In the genomic region with DNA sequence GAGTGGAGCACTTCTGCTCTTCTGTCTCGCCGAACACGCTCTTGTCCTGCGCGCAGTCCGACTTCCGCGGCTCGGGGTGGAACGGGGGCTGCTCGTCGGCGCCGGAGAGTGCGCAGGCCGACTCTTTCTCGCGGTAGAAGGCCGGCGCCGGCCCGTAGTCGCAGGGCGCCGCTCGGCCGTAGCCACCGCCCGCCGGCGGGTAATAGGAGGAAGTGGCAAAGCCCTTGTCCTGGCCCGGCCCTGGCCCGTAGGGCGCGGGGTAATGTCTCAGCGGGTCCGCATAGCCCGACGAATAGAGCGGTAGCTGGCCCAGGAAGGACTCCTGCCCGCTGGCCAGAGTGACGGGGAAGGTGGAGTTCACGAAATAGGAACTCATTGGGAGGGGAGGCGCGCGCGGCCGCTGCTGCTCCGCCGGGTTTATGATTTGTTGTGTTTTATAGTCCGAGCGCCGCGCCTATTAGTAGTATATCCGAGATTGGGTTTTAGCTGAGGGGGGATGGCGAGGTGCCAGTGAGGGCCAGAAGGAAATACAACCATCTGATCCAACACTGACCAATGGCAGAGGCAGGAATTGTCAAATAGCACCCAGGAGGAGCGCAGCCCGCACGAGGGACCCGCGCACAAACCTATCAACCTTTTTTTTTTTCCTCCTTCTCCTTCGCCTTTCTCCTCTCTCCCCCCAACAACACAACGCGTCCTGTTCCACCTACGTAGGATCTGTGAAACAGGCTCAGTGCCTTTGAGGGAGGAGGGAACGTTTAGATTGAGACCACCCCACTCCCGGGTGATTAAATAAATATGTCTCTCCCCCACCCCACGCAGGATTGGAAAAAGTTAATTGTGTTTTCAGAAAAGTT, we compare ENCODE assay signal across 8 cellular contexts. TPM values are rescaled to one million over a fixed set of nuclear protein-coding genes. Genes with fewer than 3 reads are reported as not detected.
A peak's percentile ranks its signal among the peaks of the same experiment; 100 is the strongest.
DNase-seq lines count a peak whose midpoint lies in the region; ATAC-seq and TF ChIP-seq lines count a peak whose summit lies in the region.

No MANE protein-coding gene starts in this region.

- peaks cover 35% of the 10 kb centered on the region for H3K4me1 ChIP-seq in CD8-positive, alpha-beta memory T cell (ENCODE audit: insufficient read depth, low read length)
- peaks cover 0 to 44% (median 18%) of the 10 kb centered on the region in 12 donors for H3K4me1 ChIP-seq in heart left ventricle
- H3K4me1 ChIP-seq in sigmoid colon = peaks cover 0 to 90% (median 80%) of the 10 kb centered on the region in 4 donors

- no peak for TF ChIP-seq EP300 in sigmoid colon (IDR thresholded peaks at IDR 0.05)

- no peaks in the 10 kb centered on the region for H3K36me3 ChIP-seq in CD8-positive, alpha-beta memory T cell (ENCODE audit: insufficient read depth, low read length)
- H3K36me3 ChIP-seq in heart left ventricle = no peaks in the 10 kb centered on the region
- H3K36me3 ChIP-seq in sigmoid colon = no peaks in the 10 kb centered on the region

- H3K36me3 Mint-ChIP-seq in CD8-positive, alpha-beta memory T cell = no peaks in the 10 kb centered on the region
- no peaks in the 10 kb centered on the region for H3K36me3 Mint-ChIP-seq in activated CD4-positive, alpha-beta memory T cell treated with anti-CD3 and anti-CD28 coated beads, Interleukin-2, amount 10 ng/mL, durations not matched to agents 7 days and 5 days (ENCODE audit: low read depth)

- TF ChIP-seq CTCF in heart left ventricle (IDR thresholded peaks at IDR 0.05) (no peak), sigmoid colon (IDR thresholded peaks at IDR 0.05) (no peak)

- peaks cover 80 to 94% of the 10 kb centered on the region in 2 donors for H3K27me3 Mint-ChIP-seq in CD8-positive, alpha-beta memory T cell
- peaks cover 91% of the 10 kb centered on the region for H3K27me3 Mint-ChIP-seq in activated CD4-positive, alpha-beta memory T cell treated with anti-CD3 and anti-CD28 coated beads, Interleukin-2, amount 10 ng/mL, durations not matched to agents 7 days and 5 days

- intact Hi-C loops in heart left ventricle (cut with DNase I) (loop anchor here in 1 of 10 donors (5.0 kb wide), 1 partner anchor 261 kb away; no protein-coding TSS in a partner anchor), sigmoid colon (cut with DNase I) (no loop called here)

- H3K4me3 ChIP-seq in CD8-positive, alpha-beta memory T cell (ENCODE audit: low read length) = peak overlapping the region; percentile 47
- peak overlapping the region; percentile 14 to 62 (median 48) for H3K4me3 ChIP-seq in heart left ventricle
- peak overlapping the region; percentile 50 to 70 (median 60) for H3K4me3 ChIP-seq in sigmoid colon

- H3K4me1 Mint-ChIP-seq in CD8-positive, alpha-beta memory T cell = peaks cover 48 to 54% (median 51%) of the 10 kb centered on the region in 3 donors
- peaks cover 59% of the 10 kb centered on the region for H3K4me1 Mint-ChIP-seq in activated CD4-positive, alpha-beta memory T cell treated with anti-CD3 and anti-CD28 coated beads, Interleukin-2, amount 10 ng/mL, durations not matched to agents 7 days and 5 days

- peak; percentile 40 for ATAC-seq in HG03521 (IDR thresholded peaks at IDR 0.05; ENCODE audit: unreplicated experiment)
- peak in 3 of 4 donors; percentile 16 to 58 (median 45) for ATAC-seq in heart left ventricle
- ATAC-seq in GM19395 (IDR thresholded peaks at IDR 0.05; ENCODE audit: unreplicated experiment) = no peak
- ATAC-seq in HG02798 (IDR thresholded peaks at IDR 0.05; ENCODE audit: poor library complexity, unreplicated experiment) = no peak
- ATAC-seq in GM21526 (IDR thresholded peaks at IDR 0.05; ENCODE audit: low FRiP score, unreplicated experiment) = no peak

- TF ChIP-seq POLR2A in heart left ventricle (IDR thresholded peaks at IDR 0.05) (peak in 1 of 2 donors; percentile 29), sigmoid colon (IDR thresholded peaks at IDR 0.05) (peak; percentile 36 to 73)

- H3K9me3 ChIP-seq in CD8-positive, alpha-beta memory T cell (ENCODE audit: low read length) = no peaks in the 10 kb centered on the region
- H3K9me3 ChIP-seq in heart left ventricle = no peaks in the 10 kb centered on the region
- H3K9me3 ChIP-seq in sigmoid colon = no peaks in the 10 kb centered on the region

- H3K27me3 ChIP-seq in CD8-positive, alpha-beta memory T cell (ENCODE audit: insufficient read depth, low read length, poor library complexity, severe bottlenecking) = peaks cover 81% of the 10 kb centered on the region
- H3K27me3 ChIP-seq in heart left ventricle = peaks cover 75 to 100% (median 98%) of the 10 kb centered on the region in 9 donors
- peaks cover 0 to 11% (median 0%) of the 10 kb centered on the region in 3 donors for H3K27me3 ChIP-seq in sigmoid colon

- POLR2A ChIA-PET in CD8-positive, alpha-beta memory T cell (lab: Charles Lee) = no interaction called here
- POLR2A ChIA-PET in activated CD4-positive, alpha-beta memory T cell treated with anti-CD3 and anti-CD28 coated beads, Interleukin-2, amount 10 ng/mL, durations not matched to agents 7 days and 5 days (lab: Charles Lee) = no interaction called here

- 1% methylated on average over 58 to 68 of the region's 68 CpGs for WGBS in heart left ventricle, 4 donors
- 1 to 2% methylated on average over 68 of the region's 68 CpGs for WGBS in sigmoid colon, 2 donors

- H3K4me3 Mint-ChIP-seq in CD8-positive, alpha-beta memory T cell = peak overlapping the region; percentile 76 to 89 (median 85)
- H3K4me3 Mint-ChIP-seq in activated CD4-positive, alpha-beta memory T cell treated with anti-CD3 and anti-CD28 coated beads, Interleukin-2, amount 10 ng/mL, durations not matched to agents 7 days and 5 days = peak overlapping the region; percentile 80

- DNase-seq in CD8-positive, alpha-beta memory T cell = peak in 3 of 5 donors; percentile 31 to 68 (median 43)
- peak; percentile 49 for DNase-seq in activated CD4-positive, alpha-beta memory T cell treated with anti-CD3 and anti-CD28 coated beads, Interleukin-2, amount 10 ng/mL, durations not matched to agents 7 days and 5 days
- DNase-seq in heart left ventricle (peak in 3 of 5 donors; percentile 49 to 80 (median 52)), sigmoid colon (peak; percentile 93)

- no peak overlapping the region for H3K27ac ChIP-seq in CD8-positive, alpha-beta memory T cell (ENCODE audit: low read depth, low read length)
- H3K27ac ChIP-seq in heart left ventricle (peak overlapping the region in 7 of 12 donors; percentile 3 to 97 (median 38)), sigmoid colon (peak overlapping the region; percentile 23 to 99 (median 86))

- CTCF ChIA-PET in CD8-positive, alpha-beta memory T cell (lab: Charles Lee) = interaction anchor here (0.6 kb wide), 1 partner anchor 1549 kb away, joined by 4 read pairs; no protein-coding TSS in a partner anchor
- CTCF ChIA-PET in activated CD4-positive, alpha-beta memory T cell treated with anti-CD3 and anti-CD28 coated beads, Interleukin-2, amount 10 ng/mL, durations not matched to agents 7 days and 5 days (lab: Charles Lee) = interaction anchor here (1.4 to 1.5 kb wide), 2 partner anchors 15 to 21 kb away, joined by 4 read pairs; no protein-coding TSS in a partner anchor

- H3K27ac Mint-ChIP-seq in CD8-positive, alpha-beta memory T cell = peak overlapping the region in 3 of 8 donors; percentile 15 to 51 (median 43)
- no peak overlapping the region for H3K27ac Mint-ChIP-seq in activated CD4-positive, alpha-beta memory T cell treated with anti-CD3 and anti-CD28 coated beads, Interleukin-2, amount 10 ng/mL, durations not matched to agents 7 days and 5 days

- H3K9me3 Mint-ChIP-seq in CD8-positive, alpha-beta memory T cell = no peaks in the 10 kb centered on the region
- H3K9me3 Mint-ChIP-seq in activated CD4-positive, alpha-beta memory T cell treated with anti-CD3 and anti-CD28 coated beads, Interleukin-2, amount 10 ng/mL, durations not matched to agents 7 days and 5 days = no peaks in the 10 kb centered on the region

RNA-seq across cellular contexts. Expression of gene HOXB5, which starts 4.4 kb away (rescaled TPM):
- not detected for total RNA-seq in CD8-positive, alpha-beta memory T cell
- polyA plus RNA-seq in CD8-positive, alpha-beta memory T cell = not detected
- under 1 TPM in 1 of 2 experiments, not detected in 1; 0.20 TPM for total RNA-seq in activated CD4-positive, alpha-beta memory T cell treated with anti-CD3 and anti-CD28 coated beads, Interleukin-2, amount 10 ng/mL, durations not matched to agents 7 days and 5 days
- 1 to 10 TPM in 1 of 9 donors, under 1 TPM in 2, not detected in 6; 0.17 to 1.0 (median 0.35) TPM for total RNA-seq in heart left ventricle
- polyA plus RNA-seq in heart left ventricle = under 1 TPM; 0.04 to 0.08 TPM
- total RNA-seq in sigmoid colon = 1 to 10 TPM; 1.5 to 2.5 (median 2.1) TPM
- 10 to 100 TPM in 1 of 3 donors, 1 to 10 TPM in 2; 3.2 to 13.9 (median 4.2) TPM for polyA plus RNA-seq in sigmoid colon

RNA-seq across cellular contexts. Expression of gene HOXB6, which starts 6.8 kb away (rescaled TPM):
- total RNA-seq in CD8-positive, alpha-beta memory T cell = under 1 TPM; 0.22 to 0.37 TPM
- not detected for polyA plus RNA-seq in CD8-positive, alpha-beta memory T cell
- total RNA-seq in activated CD4-positive, alpha-beta memory T cell treated with anti-CD3 and anti-CD28 coated beads, Interleukin-2, amount 10 ng/mL, durations not matched to agents 7 days and 5 days = under 1 TPM; 0.60 to 0.68 TPM
- 1 to 10 TPM in 2 of 9 donors, under 1 TPM in 6, not detected in 1; 0.30 to 2.0 (median 0.62) TPM for total RNA-seq in heart left ventricle
- under 1 TPM; 0.38 to 0.57 TPM for polyA plus RNA-seq in heart left ventricle
- total RNA-seq in sigmoid colon = 10 to 100 TPM in 3 of 4 donors, 1 to 10 TPM in 1; 6.7 to 10.5 (median 10.3) TPM
- 10 to 100 TPM in 2 of 3 donors, 1 to 10 TPM in 1; 6.0 to 28.5 (median 10.2) TPM for polyA plus RNA-seq in sigmoid colon

RNA-seq across cellular contexts. Expression of gene HOXB3, which starts 8.0 kb away (rescaled TPM):
- 1 to 10 TPM; 3.0 to 3.5 TPM for total RNA-seq in CD8-positive, alpha-beta memory T cell
- 0.10 TPM for polyA plus RNA-seq in CD8-positive, alpha-beta memory T cell
- 10 to 100 TPM; 10.8 to 12.1 TPM for total RNA-seq in activated CD4-positive, alpha-beta memory T cell treated with anti-CD3 and anti-CD28 coated beads, Interleukin-2, amount 10 ng/mL, durations not matched to agents 7 days and 5 days
- 1 to 10 TPM in 7 of 9 donors, under 1 TPM in 2; 0.11 to 5.5 (median 2.0) TPM for total RNA-seq in heart left ventricle
- 1 to 10 TPM in 1 of 2 donors, under 1 TPM in 1; 0.61 to 2.0 TPM for polyA plus RNA-seq in heart left ventricle
- total RNA-seq in sigmoid colon = 10 to 100 TPM; 25.3 to 64.3 (median 30.1) TPM
- polyA plus RNA-seq in sigmoid colon = 10 to 100 TPM in 2 of 3 donors, 1 to 10 TPM in 1; 6.2 to 16.7 (median 10.2) TPM

RNA-seq across cellular contexts. Expression of gene HOXB7, which starts 12.8 kb away (rescaled TPM):
- total RNA-seq in CD8-positive, alpha-beta memory T cell = under 1 TPM; 0.89 to 0.96 TPM
- 0.87 TPM for polyA plus RNA-seq in CD8-positive, alpha-beta memory T cell
- 1 to 10 TPM; 1.6 to 1.7 TPM for total RNA-seq in activated CD4-positive, alpha-beta memory T cell treated with anti-CD3 and anti-CD28 coated beads, Interleukin-2, amount 10 ng/mL, durations not matched to agents 7 days and 5 days
- total RNA-seq in heart left ventricle = under 1 TPM in 4 of 9 donors, not detected in 5; 0.25 to 0.88 (median 0.55) TPM
- polyA plus RNA-seq in heart left ventricle = under 1 TPM; 0.12 to 0.46 TPM
- 1 to 10 TPM; 1.1 to 6.6 (median 3.4) TPM for total RNA-seq in sigmoid colon
- 10 to 100 TPM; 21.3 to 67.3 (median 43.0) TPM for polyA plus RNA-seq in sigmoid colon

RNA-seq across cellular contexts. Expression of gene HOXB8, which starts 17.1 kb away (rescaled TPM):
- not detected for total RNA-seq in CD8-positive, alpha-beta memory T cell
- polyA plus RNA-seq in CD8-positive, alpha-beta memory T cell = not detected
- not detected for total RNA-seq in activated CD4-positive, alpha-beta memory T cell treated with anti-CD3 and anti-CD28 coated beads, Interleukin-2, amount 10 ng/mL, durations not matched to agents 7 days and 5 days
- not detected for total RNA-seq in heart left ventricle
- polyA plus RNA-seq in heart left ventricle = not detected
- total RNA-seq in sigmoid colon = under 1 TPM in 1 of 4 donors, not detected in 3; 0.68 TPM
- 1 to 10 TPM; 2.1 to 3.4 (median 2.4) TPM for polyA plus RNA-seq in sigmoid colon

Comparison
In these comparisons a context has a peak if more than half of its experiments do, and no peak if none do; other contexts are left out.
1. DNase-seq: peak in every context shown above with its lines; median percentile 93 in sigmoid colon; 52 in heart left ventricle; 49 in activated CD4-positive, alpha-beta memory T cell treated with anti-CD3 and anti-CD28 coated beads, Interleukin-2, amount 10 ng/mL, durations not matched to agents 7 days and 5 days; 43 in CD8-positive, alpha-beta memory T cell.
2. ATAC-seq: peak in HG03521 (single experiment) and heart left ventricle (3 of 4); none in GM19395 (single experiment), HG02798 (single experiment) and GM21526 (single experiment).
3. Peak in every context shown above with its lines, with median percentiles within 50 percentile points of each other: H3K4me3 ChIP-seq.